In the genomic region with DNA sequence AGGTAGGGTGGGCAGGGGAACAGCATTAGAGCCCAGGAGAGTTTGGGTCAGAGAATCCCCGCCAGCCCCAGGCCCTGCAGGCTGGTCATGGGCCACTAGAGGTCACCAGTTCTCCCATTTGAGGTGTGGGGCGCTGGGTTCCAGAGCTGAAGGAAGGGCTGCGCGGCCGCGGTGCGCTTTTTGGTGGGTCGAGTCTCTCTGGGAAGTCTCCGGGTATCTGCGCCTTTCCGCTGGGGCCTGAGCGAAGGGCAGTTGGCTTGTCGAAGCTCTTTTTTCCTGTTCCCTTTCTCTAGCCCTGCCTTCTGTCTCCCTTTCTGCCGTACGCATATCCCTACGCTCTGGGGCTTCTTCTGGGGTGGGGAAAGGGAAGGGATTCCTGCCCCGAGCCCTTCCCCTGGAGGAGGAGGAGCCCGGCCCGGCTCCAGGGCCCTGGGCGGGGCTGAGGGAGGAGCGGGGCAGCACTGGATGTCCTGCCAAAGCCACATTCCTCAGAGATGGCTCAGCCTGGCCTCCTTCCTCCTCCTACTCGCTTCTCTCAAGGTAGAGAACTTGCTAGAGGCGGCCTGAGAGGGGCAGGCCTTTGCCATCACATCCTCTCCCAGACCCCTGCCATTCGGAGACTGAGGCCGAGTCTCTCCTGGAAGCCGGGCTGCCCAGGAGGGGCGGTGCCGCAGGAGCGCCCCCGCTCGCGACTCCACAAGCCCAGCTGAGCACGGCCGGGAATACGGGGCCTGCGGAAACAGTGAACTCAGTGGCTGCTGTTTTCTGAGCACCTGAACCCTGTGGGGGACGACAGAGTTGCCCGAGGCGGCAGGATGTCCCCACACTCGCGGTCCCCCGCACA, we compare ENCODE assay signal across 1 cellular context.
TF ChIP-seq lines count a peak whose summit lies in the region.

No MANE protein-coding gene starts in this region.

TF ChIP-seq in WTC11, 78 proteins besides CTCF, POLR2A, EP300 and RAD21 (continued from another document and continues in another):
- TF ChIP-seq, protein P1, sequence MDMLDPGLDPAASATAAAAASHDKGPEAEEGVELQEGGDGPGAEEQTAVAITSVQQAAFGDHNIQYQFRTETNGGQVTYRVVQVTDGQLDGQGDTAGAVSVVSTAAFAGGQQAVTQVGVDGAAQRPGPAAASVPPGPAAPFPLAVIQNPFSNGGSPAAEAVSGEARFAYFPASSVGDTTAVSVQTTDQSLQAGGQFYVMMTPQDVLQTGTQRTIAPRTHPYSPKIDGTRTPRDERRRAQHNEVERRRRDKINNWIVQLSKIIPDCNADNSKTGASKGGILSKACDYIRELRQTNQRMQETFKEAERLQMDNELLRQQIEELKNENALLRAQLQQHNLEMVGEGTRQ (CRISPR knock-in tag; IDR thresholded peaks at IDR 0.05): no peak
- TF ChIP-seq, protein P2, sequence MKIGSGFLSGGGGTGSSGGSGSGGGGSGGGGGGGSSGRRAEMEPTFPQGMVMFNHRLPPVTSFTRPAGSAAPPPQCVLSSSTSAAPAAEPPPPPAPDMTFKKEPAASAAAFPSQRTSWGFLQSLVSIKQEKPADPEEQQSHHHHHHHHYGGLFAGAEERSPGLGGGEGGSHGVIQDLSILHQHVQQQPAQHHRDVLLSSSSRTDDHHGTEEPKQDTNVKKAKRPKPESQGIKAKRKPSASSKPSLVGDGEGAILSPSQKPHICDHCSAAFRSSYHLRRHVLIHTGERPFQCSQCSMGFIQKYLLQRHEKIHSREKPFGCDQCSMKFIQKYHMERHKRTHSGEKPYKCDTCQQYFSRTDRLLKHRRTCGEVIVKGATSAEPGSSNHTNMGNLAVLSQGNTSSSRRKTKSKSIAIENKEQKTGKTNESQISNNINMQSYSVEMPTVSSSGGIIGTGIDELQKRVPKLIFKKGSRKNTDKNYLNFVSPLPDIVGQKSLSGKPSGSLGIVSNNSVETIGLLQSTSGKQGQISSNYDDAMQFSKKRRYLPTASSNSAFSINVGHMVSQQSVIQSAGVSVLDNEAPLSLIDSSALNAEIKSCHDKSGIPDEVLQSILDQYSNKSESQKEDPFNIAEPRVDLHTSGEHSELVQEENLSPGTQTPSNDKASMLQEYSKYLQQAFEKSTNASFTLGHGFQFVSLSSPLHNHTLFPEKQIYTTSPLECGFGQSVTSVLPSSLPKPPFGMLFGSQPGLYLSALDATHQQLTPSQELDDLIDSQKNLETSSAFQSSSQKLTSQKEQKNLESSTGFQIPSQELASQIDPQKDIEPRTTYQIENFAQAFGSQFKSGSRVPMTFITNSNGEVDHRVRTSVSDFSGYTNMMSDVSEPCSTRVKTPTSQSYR (CRISPR knock-in tag; IDR thresholded peaks at IDR 0.05): no peak
- TF ChIP-seq KAT7 (CRISPR knock-in tag; IDR thresholded peaks at IDR 0.05; ENCODE audit: borderline replicate concordance): no peak
- TF ChIP-seq, protein P3, sequence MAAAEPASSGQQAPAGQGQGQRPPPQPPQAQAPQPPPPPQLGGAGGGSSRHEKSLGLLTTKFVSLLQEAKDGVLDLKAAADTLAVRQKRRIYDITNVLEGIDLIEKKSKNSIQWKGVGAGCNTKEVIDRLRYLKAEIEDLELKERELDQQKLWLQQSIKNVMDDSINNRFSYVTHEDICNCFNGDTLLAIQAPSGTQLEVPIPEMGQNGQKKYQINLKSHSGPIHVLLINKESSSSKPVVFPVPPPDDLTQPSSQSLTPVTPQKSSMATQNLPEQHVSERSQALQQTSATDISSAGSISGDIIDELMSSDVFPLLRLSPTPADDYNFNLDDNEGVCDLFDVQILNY (CRISPR knock-in tag; IDR thresholded peaks at IDR 0.05): no peak
- TF ChIP-seq NFATC4 (CRISPR knock-in tag; IDR thresholded peaks at IDR 0.05): no peak
- no peak for TF ChIP-seq PRRX2 (CRISPR knock-in tag; IDR thresholded peaks at IDR 0.05)
- TF ChIP-seq, protein P4, sequence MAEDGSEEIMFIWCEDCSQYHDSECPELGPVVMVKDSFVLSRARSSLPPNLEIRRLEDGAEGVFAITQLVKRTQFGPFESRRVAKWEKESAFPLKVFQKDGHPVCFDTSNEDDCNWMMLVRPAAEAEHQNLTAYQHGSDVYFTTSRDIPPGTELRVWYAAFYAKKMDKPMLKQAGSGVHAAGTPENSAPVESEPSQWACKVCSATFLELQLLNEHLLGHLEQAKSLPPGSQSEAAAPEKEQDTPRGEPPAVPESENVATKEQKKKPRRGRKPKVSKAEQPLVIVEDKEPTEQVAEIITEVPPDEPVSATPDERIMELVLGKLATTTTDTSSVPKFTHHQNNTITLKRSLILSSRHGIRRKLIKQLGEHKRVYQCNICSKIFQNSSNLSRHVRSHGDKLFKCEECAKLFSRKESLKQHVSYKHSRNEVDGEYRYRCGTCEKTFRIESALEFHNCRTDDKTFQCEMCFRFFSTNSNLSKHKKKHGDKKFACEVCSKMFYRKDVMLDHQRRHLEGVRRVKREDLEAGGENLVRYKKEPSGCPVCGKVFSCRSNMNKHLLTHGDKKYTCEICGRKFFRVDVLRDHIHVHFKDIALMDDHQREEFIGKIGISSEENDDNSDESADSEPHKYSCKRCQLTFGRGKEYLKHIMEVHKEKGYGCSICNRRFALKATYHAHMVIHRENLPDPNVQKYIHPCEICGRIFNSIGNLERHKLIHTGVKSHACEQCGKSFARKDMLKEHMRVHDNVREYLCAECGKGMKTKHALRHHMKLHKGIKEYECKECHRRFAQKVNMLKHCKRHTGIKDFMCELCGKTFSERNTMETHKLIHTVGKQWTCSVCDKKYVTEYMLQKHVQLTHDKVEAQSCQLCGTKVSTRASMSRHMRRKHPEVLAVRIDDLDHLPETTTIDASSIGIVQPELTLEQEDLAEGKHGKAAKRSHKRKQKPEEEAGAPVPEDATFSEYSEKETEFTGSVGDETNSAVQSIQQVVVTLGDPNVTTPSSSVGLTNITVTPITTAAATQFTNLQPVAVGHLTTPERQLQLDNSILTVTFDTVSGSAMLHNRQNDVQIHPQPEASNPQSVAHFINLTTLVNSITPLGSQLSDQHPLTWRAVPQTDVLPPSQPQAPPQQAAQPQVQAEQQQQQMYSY (CRISPR knock-in tag; IDR thresholded peaks at IDR 0.05): no peak
- TF ChIP-seq, protein P5, sequence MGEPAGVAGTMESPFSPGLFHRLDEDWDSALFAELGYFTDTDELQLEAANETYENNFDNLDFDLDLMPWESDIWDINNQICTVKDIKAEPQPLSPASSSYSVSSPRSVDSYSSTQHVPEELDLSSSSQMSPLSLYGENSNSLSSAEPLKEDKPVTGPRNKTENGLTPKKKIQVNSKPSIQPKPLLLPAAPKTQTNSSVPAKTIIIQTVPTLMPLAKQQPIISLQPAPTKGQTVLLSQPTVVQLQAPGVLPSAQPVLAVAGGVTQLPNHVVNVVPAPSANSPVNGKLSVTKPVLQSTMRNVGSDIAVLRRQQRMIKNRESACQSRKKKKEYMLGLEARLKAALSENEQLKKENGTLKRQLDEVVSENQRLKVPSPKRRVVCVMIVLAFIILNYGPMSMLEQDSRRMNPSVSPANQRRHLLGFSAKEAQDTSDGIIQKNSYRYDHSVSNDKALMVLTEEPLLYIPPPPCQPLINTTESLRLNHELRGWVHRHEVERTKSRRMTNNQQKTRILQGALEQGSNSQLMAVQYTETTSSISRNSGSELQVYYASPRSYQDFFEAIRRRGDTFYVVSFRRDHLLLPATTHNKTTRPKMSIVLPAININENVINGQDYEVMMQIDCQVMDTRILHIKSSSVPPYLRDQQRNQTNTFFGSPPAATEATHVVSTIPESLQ (CRISPR knock-in tag; IDR thresholded peaks at IDR 0.05): no peak
- TF ChIP-seq, protein P6, sequence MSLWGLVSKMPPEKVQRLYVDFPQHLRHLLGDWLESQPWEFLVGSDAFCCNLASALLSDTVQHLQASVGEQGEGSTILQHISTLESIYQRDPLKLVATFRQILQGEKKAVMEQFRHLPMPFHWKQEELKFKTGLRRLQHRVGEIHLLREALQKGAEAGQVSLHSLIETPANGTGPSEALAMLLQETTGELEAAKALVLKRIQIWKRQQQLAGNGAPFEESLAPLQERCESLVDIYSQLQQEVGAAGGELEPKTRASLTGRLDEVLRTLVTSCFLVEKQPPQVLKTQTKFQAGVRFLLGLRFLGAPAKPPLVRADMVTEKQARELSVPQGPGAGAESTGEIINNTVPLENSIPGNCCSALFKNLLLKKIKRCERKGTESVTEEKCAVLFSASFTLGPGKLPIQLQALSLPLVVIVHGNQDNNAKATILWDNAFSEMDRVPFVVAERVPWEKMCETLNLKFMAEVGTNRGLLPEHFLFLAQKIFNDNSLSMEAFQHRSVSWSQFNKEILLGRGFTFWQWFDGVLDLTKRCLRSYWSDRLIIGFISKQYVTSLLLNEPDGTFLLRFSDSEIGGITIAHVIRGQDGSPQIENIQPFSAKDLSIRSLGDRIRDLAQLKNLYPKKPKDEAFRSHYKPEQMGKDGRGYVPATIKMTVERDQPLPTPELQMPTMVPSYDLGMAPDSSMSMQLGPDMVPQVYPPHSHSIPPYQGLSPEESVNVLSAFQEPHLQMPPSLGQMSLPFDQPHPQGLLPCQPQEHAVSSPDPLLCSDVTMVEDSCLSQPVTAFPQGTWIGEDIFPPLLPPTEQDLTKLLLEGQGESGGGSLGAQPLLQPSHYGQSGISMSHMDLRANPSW (CRISPR knock-in tag; conservative IDR thresholded peaks at IDR 0.05; ENCODE audit: low read depth): no peak
- TF ChIP-seq ZBTB21 (CRISPR knock-in tag; IDR thresholded peaks at IDR 0.05; ENCODE audit: borderline replicate concordance): no peak
- TF ChIP-seq IRF2 (CRISPR knock-in tag; IDR thresholded peaks at IDR 0.05; ENCODE audit: borderline replicate concordance, low read depth): no peak
- TF ChIP-seq ZNF138 (CRISPR knock-in tag; conservative IDR thresholded peaks at IDR 0.05): no peak
- TF ChIP-seq, protein P7, sequence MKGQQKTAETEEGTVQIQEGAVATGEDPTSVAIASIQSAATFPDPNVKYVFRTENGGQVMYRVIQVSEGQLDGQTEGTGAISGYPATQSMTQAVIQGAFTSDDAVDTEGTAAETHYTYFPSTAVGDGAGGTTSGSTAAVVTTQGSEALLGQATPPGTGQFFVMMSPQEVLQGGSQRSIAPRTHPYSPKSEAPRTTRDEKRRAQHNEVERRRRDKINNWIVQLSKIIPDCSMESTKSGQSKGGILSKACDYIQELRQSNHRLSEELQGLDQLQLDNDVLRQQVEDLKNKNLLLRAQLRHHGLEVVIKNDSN (CRISPR knock-in tag; IDR thresholded peaks at IDR 0.05): no peak
- no peak for TF ChIP-seq JAZF1 (CRISPR knock-in tag; IDR thresholded peaks at IDR 0.05)
- TF ChIP-seq ZNF671 (CRISPR knock-in tag; IDR thresholded peaks at IDR 0.05): no peak
- no peak for TF ChIP-seq ESRRA (CRISPR knock-in tag; IDR thresholded peaks at IDR 0.05; ENCODE audit: borderline replicate concordance)
- TF ChIP-seq, protein P8, sequence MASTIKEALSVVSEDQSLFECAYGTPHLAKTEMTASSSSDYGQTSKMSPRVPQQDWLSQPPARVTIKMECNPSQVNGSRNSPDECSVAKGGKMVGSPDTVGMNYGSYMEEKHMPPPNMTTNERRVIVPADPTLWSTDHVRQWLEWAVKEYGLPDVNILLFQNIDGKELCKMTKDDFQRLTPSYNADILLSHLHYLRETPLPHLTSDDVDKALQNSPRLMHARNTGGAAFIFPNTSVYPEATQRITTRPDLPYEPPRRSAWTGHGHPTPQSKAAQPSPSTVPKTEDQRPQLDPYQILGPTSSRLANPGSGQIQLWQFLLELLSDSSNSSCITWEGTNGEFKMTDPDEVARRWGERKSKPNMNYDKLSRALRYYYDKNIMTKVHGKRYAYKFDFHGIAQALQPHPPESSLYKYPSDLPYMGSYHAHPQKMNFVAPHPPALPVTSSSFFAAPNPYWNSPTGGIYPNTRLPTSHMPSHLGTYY (CRISPR knock-in tag; IDR thresholded peaks at IDR 0.05): no peak
- 0 out of 2 replicates have a peak, but pooled peaks have one; percentile 22 for TF ChIP-seq MYBL2 (CRISPR knock-in tag; IDR thresholded peaks at IDR 0.05)
- no peak for TF ChIP-seq ZNF416 (CRISPR knock-in tag; IDR thresholded peaks at IDR 0.05)
- TF ChIP-seq NR3C1 (CRISPR knock-in tag; conservative IDR thresholded peaks at IDR 0.05; ENCODE audit: low read depth): no peak
- TF ChIP-seq NFYB (CRISPR knock-in tag; conservative IDR thresholded peaks at IDR 0.05; ENCODE audit: low read depth): no peak
- TF ChIP-seq ZNF121 (CRISPR knock-in tag; IDR thresholded peaks at IDR 0.05): no peak
- TF ChIP-seq ZNF317 (CRISPR knock-in tag; IDR thresholded peaks at IDR 0.05; ENCODE audit: borderline replicate concordance, low read depth): 0 out of 2 replicates have a peak, but pooled peaks have one; percentile 10
- no peak for TF ChIP-seq SMAD4 (CRISPR knock-in tag; IDR thresholded peaks at IDR 0.05)
- TF ChIP-seq FOXK1 (CRISPR knock-in tag; IDR thresholded peaks at IDR 0.05): no peak
- peak; percentile 27; the same call in 1 of the 2 replicates for TF ChIP-seq GABPB1 (CRISPR knock-in tag; IDR thresholded peaks at IDR 0.05)
- TF ChIP-seq FOXJ3 (CRISPR knock-in tag; IDR thresholded peaks at IDR 0.05; ENCODE audit: borderline replicate concordance): no peak
- TF ChIP-seq MXD4 (CRISPR knock-in tag; IDR thresholded peaks at IDR 0.05; ENCODE audit: borderline replicate concordance): no peak
- no peak for TF ChIP-seq SMAD3 (CRISPR knock-in tag; IDR thresholded peaks at IDR 0.05; ENCODE audit: borderline replicate concordance)
- TF ChIP-seq, protein P9, sequence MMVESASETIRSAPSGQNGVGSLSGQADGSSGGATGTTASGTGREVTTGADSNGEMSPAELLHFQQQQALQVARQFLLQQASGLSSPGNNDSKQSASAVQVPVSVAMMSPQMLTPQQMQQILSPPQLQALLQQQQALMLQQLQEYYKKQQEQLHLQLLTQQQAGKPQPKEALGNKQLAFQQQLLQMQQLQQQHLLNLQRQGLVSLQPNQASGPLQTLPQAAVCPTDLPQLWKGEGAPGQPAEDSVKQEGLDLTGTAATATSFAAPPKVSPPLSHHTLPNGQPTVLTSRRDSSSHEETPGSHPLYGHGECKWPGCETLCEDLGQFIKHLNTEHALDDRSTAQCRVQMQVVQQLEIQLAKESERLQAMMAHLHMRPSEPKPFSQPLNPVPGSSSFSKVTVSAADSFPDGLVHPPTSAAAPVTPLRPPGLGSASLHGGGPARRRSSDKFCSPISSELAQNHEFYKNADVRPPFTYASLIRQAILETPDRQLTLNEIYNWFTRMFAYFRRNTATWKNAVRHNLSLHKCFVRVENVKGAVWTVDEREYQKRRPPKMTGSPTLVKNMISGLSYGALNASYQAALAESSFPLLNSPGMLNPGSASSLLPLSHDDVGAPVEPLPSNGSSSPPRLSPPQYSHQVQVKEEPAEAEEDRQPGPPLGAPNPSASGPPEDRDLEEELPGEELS (CRISPR knock-in tag; IDR thresholded peaks at IDR 0.05): no peak
- TF ChIP-seq CREB1 (CRISPR knock-in tag; IDR thresholded peaks at IDR 0.05): no peak
- TF ChIP-seq, protein P10, sequence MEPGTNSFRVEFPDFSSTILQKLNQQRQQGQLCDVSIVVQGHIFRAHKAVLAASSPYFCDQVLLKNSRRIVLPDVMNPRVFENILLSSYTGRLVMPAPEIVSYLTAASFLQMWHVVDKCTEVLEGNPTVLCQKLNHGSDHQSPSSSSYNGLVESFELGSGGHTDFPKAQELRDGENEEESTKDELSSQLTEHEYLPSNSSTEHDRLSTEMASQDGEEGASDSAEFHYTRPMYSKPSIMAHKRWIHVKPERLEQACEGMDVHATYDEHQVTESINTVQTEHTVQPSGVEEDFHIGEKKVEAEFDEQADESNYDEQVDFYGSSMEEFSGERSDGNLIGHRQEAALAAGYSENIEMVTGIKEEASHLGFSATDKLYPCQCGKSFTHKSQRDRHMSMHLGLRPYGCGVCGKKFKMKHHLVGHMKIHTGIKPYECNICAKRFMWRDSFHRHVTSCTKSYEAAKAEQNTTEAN (CRISPR knock-in tag; IDR thresholded peaks at IDR 0.05): no peak
- TF ChIP-seq CREM (CRISPR knock-in tag; IDR thresholded peaks at IDR 0.05): no peak
- TF ChIP-seq, protein P11, sequence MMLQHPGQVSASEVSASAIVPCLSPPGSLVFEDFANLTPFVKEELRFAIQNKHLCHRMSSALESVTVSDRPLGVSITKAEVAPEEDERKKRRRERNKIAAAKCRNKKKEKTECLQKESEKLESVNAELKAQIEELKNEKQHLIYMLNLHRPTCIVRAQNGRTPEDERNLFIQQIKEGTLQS (CRISPR knock-in tag; conservative IDR thresholded peaks at IDR 0.05): no peak
